Comparison of ENCODE assay signal across 18 cellular contexts in genomic region chr7:94513565-94513860, GRCh38. TPM values are rescaled to one million over a fixed set of nuclear protein-coding genes. Genes with fewer than 3 reads are reported as not detected.
DNase-seq lines count a peak whose midpoint lies in the region; TF ChIP-seq lines count a peak whose summit lies in the region.
"Had no signal": no experiment of that assay in that cellular context is flagged by ENCODE, and none has a peak within 500 bp of the region (broad histone marks: within the 10 kb centered on the region; RNA-seq: fewer than 3 reads in every experiment).

No MANE protein-coding gene starts in this region.

- no peaks in the 10 kb centered on the region for H3K36me3 ChIP-seq in colonic mucosa
- H3K36me3 ChIP-seq in neural progenitor cell = peaks cover 6% of the 10 kb centered on the region

- no peak overlapping the region for H3K4me3 Mint-ChIP-seq in neural progenitor cell
- H3K4me3 Mint-ChIP-seq: activated naive CD4-positive, alpha-beta T cell treated with anti-CD3 and anti-CD28 coated beads, Interleukin-2, amount 10 ng/mL, durations not matched to agents 7 days and 5 days; HFFc6; immature natural killer cell had no signal

- H3K9me3 Mint-ChIP-seq in neural progenitor cell = no peaks in the 10 kb centered on the region
- H3K9me3 Mint-ChIP-seq: activated naive CD4-positive, alpha-beta T cell treated with anti-CD3 and anti-CD28 coated beads, Interleukin-2, amount 10 ng/mL, durations not matched to agents 7 days and 5 days; HFFc6; IgD-negative memory B cell; immature natural killer cell had no signal

- H3K9me3 ChIP-seq in colonic mucosa (no peaks in the 10 kb centered on the region), neural progenitor cell (ENCODE audit: low read depth) (no peaks in the 10 kb centered on the region)

- peaks cover 10% of the 10 kb centered on the region for H3F3A ChIP-seq in neural progenitor cell (ENCODE audit: low read depth)

- H2AFZ ChIP-seq in neural progenitor cell (replicated peaks) = no peak overlapping the region

- peak; percentile 14 for DNase-seq in NCI-H2029 treated with DMSO at 0.1 percent for 48 hours (lab: John Stamatoyannopoulos, UW)
- DNase-seq in NCI-H2029 (lab: John Stamatoyannopoulos, UW) = no peak
- peak; percentile 22 for DNase-seq in NCI-H748 (lab: John Stamatoyannopoulos, UW; ENCODE audit: unreplicated experiment)
- DNase-seq in colonic mucosa = no peak
- DNase-seq in neural progenitor cell (ENCODE audit: low spot score) = no peak
- no peak for DNase-seq in AG08396 (ENCODE audit: low spot score)
- no peak for DNase-seq in iPS-NIHi7 (ENCODE audit: extremely low spot score)
- DNase-seq in SIG-M5 treated with dmso at 0.1 percent for 504 hours (lab: John Stamatoyannopoulos, UW; ENCODE audit: unreplicated experiment) = no peak
- DNase-seq: 8988T; activated CD4-positive, alpha-beta T cell treated with anti-CD3 and anti-CD28 coated beads for 4 hours; activated naive CD4-positive, alpha-beta T cell treated with anti-CD3 and anti-CD28 coated beads, Interleukin-2, amount 10 ng/mL, durations not matched to agents 7 days and 5 days; HFFc6; immature natural killer cell; NCI-H226; occipital lobe; SHP77; stimulated activated CD4-positive, alpha-beta T cell treated with anti-CD3 and anti-CD28 coated beads, Interleukin-4, amount 100 ng/mL, for 24 hours had no signal

- H4K20me1 ChIP-seq in neural progenitor cell (ENCODE audit: low read depth) = peaks cover 71% of the 10 kb centered on the region

- H3K9ac ChIP-seq in colonic mucosa (ENCODE audit: low read depth in 2 of 2, low read length in 2 of 2) = peak overlapping the region in 1 of 2 donors; percentile 52
- no peak overlapping the region for H3K9ac ChIP-seq in neural progenitor cell

- no peaks in the 10 kb centered on the region for H3K27me3 Mint-ChIP-seq in neural progenitor cell (ENCODE audit: insufficient read depth, low read depth)
- H3K27me3 Mint-ChIP-seq: activated naive CD4-positive, alpha-beta T cell treated with anti-CD3 and anti-CD28 coated beads, Interleukin-2, amount 10 ng/mL, durations not matched to agents 7 days and 5 days; IgD-negative memory B cell had no signal

- no peak overlapping the region for H3K27ac Mint-ChIP-seq in neural progenitor cell
- H3K27ac Mint-ChIP-seq: activated naive CD4-positive, alpha-beta T cell treated with anti-CD3 and anti-CD28 coated beads, Interleukin-2, amount 10 ng/mL, durations not matched to agents 7 days and 5 days; HFFc6 had no signal

- H3K27ac ChIP-seq in colonic mucosa = peak overlapping the region; percentile 96
- no peak overlapping the region for H3K27ac ChIP-seq in neural progenitor cell

- intact Hi-C loops in colonic mucosa (cut with DNase I) = no loop called here

- peaks cover 12% of the 10 kb centered on the region for H3K36me3 Mint-ChIP-seq in neural progenitor cell
- H3K36me3 Mint-ChIP-seq: IgD-negative memory B cell, immature natural killer cell had no signal

- peaks cover 86% of the 10 kb centered on the region for H3K79me2 ChIP-seq in neural progenitor cell (ENCODE audit: low read depth)

- H3K27me3 ChIP-seq in colonic mucosa (no peaks in the 10 kb centered on the region), neural progenitor cell (no peaks in the 10 kb centered on the region)

- H3K4me1 ChIP-seq in colonic mucosa (peaks cover 12% of the 10 kb centered on the region), neural progenitor cell (peaks cover 55% of the 10 kb centered on the region)

- H3K4me2 ChIP-seq in neural progenitor cell = peak overlapping the region; percentile 36

- TF ChIP-seq CTCF in colonic mucosa (IDR thresholded peaks at IDR 0.05) (no peak), neural progenitor cell (IDR thresholded peaks at IDR 0.05) (no peak)

- peaks cover 43% of the 10 kb centered on the region for H3K4me1 Mint-ChIP-seq in neural progenitor cell

- H3K4me3 ChIP-seq in colonic mucosa (no peak overlapping the region), neural progenitor cell (no peak overlapping the region)

RNA-seq across cellular contexts. Expression of gene CASD1, which starts 3.9 kb away (rescaled TPM):
- total RNA-seq in colonic mucosa (10 to 100 TPM; 39.7 to 54.4 TPM), neural progenitor cell (ENCODE audit: low replicate concordance) (55.4 and 93.5 TPM in 2 replicates)

Comparison
In these comparisons a context has a peak if more than half of its experiments do, and no peak if none do; other contexts are left out.
1. DNase-seq: peak in NCI-H2029 treated with DMSO at 0.1 percent for 48 hours (single experiment) and NCI-H748 (single experiment); none in NCI-H2029 (single experiment), colonic mucosa (single experiment), neural progenitor cell (single experiment), AG08396 (single experiment), iPS-NIHi7 (single experiment) and SIG-M5 treated with dmso at 0.1 percent for 504 hours (single experiment).